ENCODE assay signal across 21 cellular contexts in genomic region chr20:17641520-17641964, GRCh38. TPM values are rescaled to one million over a fixed set of nuclear protein-coding genes. Genes with fewer than 3 reads are reported as not detected.
A peak's percentile ranks its signal among the peaks of the same experiment; 100 is the strongest.
DNase-seq lines count a peak whose midpoint lies in the region; ATAC-seq and TF ChIP-seq lines count a peak whose summit lies in the region.
"Had no signal": no experiment of that assay in that cellular context is flagged by ENCODE, and none has a peak within 500 bp of the region (broad histone marks: within the 10 kb centered on the region; RNA-seq: fewer than 3 reads in every experiment).

No MANE protein-coding gene starts in this region.

- TF ChIP-seq POLR2A in body of pancreas (IDR thresholded peaks at IDR 0.05), result no peak

- H3K36me3 ChIP-seq in body of pancreas (replicated peaks in 1 of 2; ENCODE audit: insufficient read depth in 1 of 2, low read depth in 2 of 2) (peaks cover 0 to 32% of the 10 kb centered on the region in 2 donors), endodermal cell (ENCODE audit: control insufficient read depth, insufficient read depth, low read length) (peaks cover 73% of the 10 kb centered on the region), liver (ENCODE audit: control insufficient read depth in 4 of 4, insufficient read depth in 3 of 4, low read depth in 1 of 4, low read length in 3 of 4) (peaks cover 17 to 54% (median 36%) of the 10 kb centered on the region in 4 donors)

- TF ChIP-seq CTCF in body of pancreas (IDR thresholded peaks at IDR 0.05) (no peak), endodermal cell (conservative IDR thresholded peaks at IDR 0.05) (no peak), liver (IDR thresholded peaks at IDR 0.05; ENCODE audit: low read depth, low read length, missing input control) (no peak)

- peaks cover 34% of the 10 kb centered on the region for H3K36me3 Mint-ChIP-seq in endodermal cell (ENCODE audit: low read depth)

- no peaks in the 10 kb centered on the region for H3K9me3 Mint-ChIP-seq in endodermal cell
- H3K9me3 Mint-ChIP-seq: CD4-positive, alpha-beta memory T cell; GM23338 had no signal

- H3K27me3 Mint-ChIP-seq in endodermal cell (ENCODE audit: insufficient read depth), result no peaks in the 10 kb centered on the region
- H3K27me3 Mint-ChIP-seq: CD4-positive, alpha-beta memory T cell had no signal

- H3K4me1 ChIP-seq in body of pancreas, result peaks cover 83% of the 10 kb centered on the region
- H3K4me1 ChIP-seq in endodermal cell (ENCODE audit: control insufficient read depth, insufficient read depth, low read length), result peaks cover 6% of the 10 kb centered on the region
- H3K4me1 ChIP-seq in liver (ENCODE audit: control insufficient read depth in 4 of 4, insufficient read depth in 4 of 4, low read length in 3 of 4), result peaks cover 8 to 55% (median 45%) of the 10 kb centered on the region in 4 donors
- H3K4me1 ChIP-seq: SJSA1 had no signal

- intact Hi-C loops in body of pancreas (cut with DNase I), result no loop called here

- H3K9me3 ChIP-seq in body of pancreas, result no peaks in the 10 kb centered on the region
- H3K9me3 ChIP-seq in endodermal cell (ENCODE audit: control insufficient read depth, low read length), result no peaks in the 10 kb centered on the region
- H3K9me3 ChIP-seq in liver (ENCODE audit: control insufficient read depth in 4 of 4, low read length in 3 of 4), result no peaks in the 10 kb centered on the region
- H3K9me3 ChIP-seq: Peyer's patch had no signal

- DNase-seq in body of pancreas (no peak), endodermal cell (no peak), substantia nigra (lab: John Stamatoyannopoulos, UW) (peak in 2 of 49 donors; percentile 9 to 12), ecto neural progenitor cell (ENCODE audit: low spot score) (no peak)
- no peak for DNase-seq in stimulated activated CD4-positive, alpha-beta T cell treated with anti-CD3 and anti-CD28 coated beads, Interleukin-2, amount 100 ng/mL, for 48 hours
- DNase-seq: CD4-positive, alpha-beta memory T cell; DND-41; HCEC 1CT; IMR-90; NCI-H1694; NCI-H2081; NCI-H2171 treated with DMSO at 0.1 percent for 48 hours; NCI-H524 treated with DMSO at 0.1 percent for 48 hours; Peyer's patch had no signal

- TF ChIP-seq RAD21 in liver (IDR thresholded peaks at IDR 0.05), result no peak

- H3K27me3 ChIP-seq in body of pancreas (no peaks in the 10 kb centered on the region), endodermal cell (ENCODE audit: control insufficient read depth, insufficient read depth, low read length, poor library complexity, severe bottlenecking) (no peaks in the 10 kb centered on the region), liver (ENCODE audit: control insufficient read depth in 4 of 4, insufficient read depth in 4 of 4, low read length in 3 of 4) (no peaks in the 10 kb centered on the region)
- H3K27me3 ChIP-seq: Peyer's patch, SJSA1 had no signal

- H3K4me3 Mint-ChIP-seq in endodermal cell, result no peak overlapping the region
- H3K4me3 Mint-ChIP-seq: CD4-positive, alpha-beta memory T cell; GM23338 had no signal

- ATAC-seq in body of pancreas (no peak), GM18858 (IDR thresholded peaks at IDR 0.05; ENCODE audit: unreplicated experiment) (no peak), HG03442 (IDR thresholded peaks at IDR 0.05; ENCODE audit: unreplicated experiment) (no peak)
- ATAC-seq: GM23338 had no signal

- no peak overlapping the region for H3K4me3 ChIP-seq in body of pancreas
- H3K4me3 ChIP-seq in endodermal cell (ENCODE audit: low read length), result no peak overlapping the region
- no peak overlapping the region for H3K4me3 ChIP-seq in liver (ENCODE audit: low read depth in 1 of 3, low read length in 3 of 3)
- H3K4me3 ChIP-seq: GM23338, Peyer's patch, SJSA1 had no signal

- peaks cover 5% of the 10 kb centered on the region for H3K4me1 Mint-ChIP-seq in endodermal cell

- H3K27ac ChIP-seq in body of pancreas, result peak overlapping the region in 3 of 4 donors; percentile 12 to 72 (median 60)
- no peak overlapping the region for H3K27ac ChIP-seq in endodermal cell (ENCODE audit: low read depth, low read length)
- no peak overlapping the region for H3K27ac ChIP-seq in liver (ENCODE audit: low read depth in 1 of 2, low read length in 2 of 2)
- H3K27ac ChIP-seq in substantia nigra (ENCODE audit: low read depth, low read length, poor library complexity, severe bottlenecking), result peak overlapping the region; percentile 16
- H3K27ac ChIP-seq: Peyer's patch, SJSA1 had no signal

- H3K27ac Mint-ChIP-seq in endodermal cell, result peak overlapping the region; percentile 30
- H3K27ac Mint-ChIP-seq: GM23338 had no signal

- 61 to 65% methylated on average over 17 to 18 of the region's 18 CpGs for WGBS in body of pancreas, 2 donors
- 95 to 96% methylated on average over 11 to 18 of the region's 18 CpGs for WGBS in endodermal cell (ENCODE audit: insufficient coverage in 1 of 2, insufficient read length in 1 of 2), 2 experiments
- 84% methylated on average over 18 of the region's 18 CpGs for WGBS in liver

- H3K9ac ChIP-seq in endodermal cell (ENCODE audit: extremely low read depth, low read length, poor library complexity, severe bottlenecking) (no peak overlapping the region), liver (ENCODE audit: low read depth in 1 of 2, low read length in 2 of 2) (no peak overlapping the region)

TF ChIP-seq in liver, 16 proteins besides CTCF, POLR2A, EP300 and RAD21:
- TF ChIP-seq, protein P1, sequence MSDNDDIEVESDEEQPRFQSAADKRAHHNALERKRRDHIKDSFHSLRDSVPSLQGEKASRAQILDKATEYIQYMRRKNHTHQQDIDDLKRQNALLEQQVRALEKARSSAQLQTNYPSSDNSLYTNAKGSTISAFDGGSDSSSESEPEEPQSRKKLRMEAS (IDR thresholded peaks at IDR 0.05), result no peak
- no peak for TF ChIP-seq FOXA2 (IDR thresholded peaks at IDR 0.05)
- TF ChIP-seq NR2F2 (IDR thresholded peaks at IDR 0.05), result peak; percentile 62
- no peak for TF ChIP-seq HNF4G (IDR thresholded peaks at IDR 0.05)

RNA-seq across cellular contexts. Expression of gene RRBP1, which starts 40.5 kb away (rescaled TPM):
- 100 to 1,000 TPM; 313 to 511 TPM for total RNA-seq in body of pancreas
- total RNA-seq in endodermal cell, result 100 to 1,000 TPM; 191 to 212 TPM
- polyA plus RNA-seq in endodermal cell (2013, experiment 1 of 2), result 54.2 TPM
- 58.4 TPM for polyA plus RNA-seq in endodermal cell (2013, experiment 2 of 2)
- total RNA-seq in liver, result 100 to 1,000 TPM in 1 of 2 donors, 10 to 100 TPM in 1; 81.8 to 202 TPM
- polyA plus RNA-seq in liver, result 100 to 1,000 TPM in 1 of 2 donors, 10 to 100 TPM in 1; 75.4 to 178 TPM

RNA-seq across cellular contexts. Expression of gene BANF2, which starts 58.2 kb away (rescaled TPM):
- 1 to 10 TPM in 1 of 2 donors, not detected in 1; 4.0 TPM for total RNA-seq in body of pancreas
- total RNA-seq in endodermal cell, result not detected
- not detected for polyA plus RNA-seq in endodermal cell (2013, experiment 1 of 2)
- polyA plus RNA-seq in endodermal cell (2013, experiment 2 of 2), result not detected
- total RNA-seq in liver, result not detected
- polyA plus RNA-seq in liver, result not detected
- total RNA-seq: CD4-positive, alpha-beta memory T cell; GM23338; IMR-90; OCI-LY7; Peyer's patch; SJSA1 had no signal
- polyA plus RNA-seq: BJ; CD4-positive, alpha-beta memory T cell; GM23338; IMR-90 had no signal

Comparison
In these comparisons a context has a peak if more than half of its experiments do, and no peak if none do; other contexts are left out.
1. H3K27ac ChIP-seq: peak in body of pancreas (3 of 4) and substantia nigra (single experiment); none in endodermal cell (single experiment) and liver (0 of 2).